Comparison of ENCODE assay signal across 12 cellular contexts in the genomic region with DNA sequence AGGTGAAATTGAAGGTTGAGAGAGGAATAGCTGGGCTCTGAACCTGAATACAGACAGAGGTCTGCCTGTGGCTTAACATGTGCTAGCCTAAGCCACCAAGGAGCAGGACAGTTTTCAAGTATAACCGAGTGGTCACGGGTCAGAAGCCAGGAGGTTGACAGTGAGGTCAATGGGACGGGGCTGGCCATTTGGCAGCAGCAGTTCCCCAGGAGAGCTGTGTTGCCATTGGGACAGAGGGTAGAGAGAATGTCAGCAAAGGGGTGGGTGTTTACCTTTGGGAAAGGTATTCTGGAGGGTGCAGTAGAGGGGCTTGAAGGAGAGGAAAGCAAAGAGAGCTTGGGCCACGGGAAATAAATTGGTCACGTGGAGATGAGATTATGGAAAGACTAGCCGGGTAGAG. TPM values are rescaled to one million over a fixed set of nuclear protein-coding genes. Genes with fewer than 3 reads are reported as not detected.
DNase-seq lines count a peak whose midpoint lies in the region; ATAC-seq and TF ChIP-seq lines count a peak whose summit lies in the region.
"Not testable (repeated sequence)": the region's sequence is repeated elsewhere in the genome, so short reads cannot be mapped to it uniquely, and the experiment has no call there.
"Had no signal": no experiment of that assay in that cellular context is flagged by ENCODE, and none has a peak within 500 bp of the region (broad histone marks: within the 10 kb centered on the region; RNA-seq: fewer than 3 reads in every experiment).

No MANE protein-coding gene starts in this region.

- in situ Hi-C loops in GM13977 (cut with MboI; ENCODE audit: low pct_unique_long_range_greater_than_20kb, low sequenced_read_pairs, unreplicated experiment): not testable (repeated sequence)

- H3K27me3 ChIP-seq in liver (ENCODE audit: control insufficient read depth in 4 of 4, insufficient read depth in 4 of 4, low read length in 3 of 4): not testable (repeated sequence)

- intact Hi-C loops in activated B cell treated with CpG ODN at 0.5 μM for 24 hours (cut with micrococcal nuclease); dendritic cell treated with granulocyte-macrophage colony-stimulating factor and Interleukin-4, amounts not matched to agents 40 ng/mL and 50 ng/mL, for 4 days (cut with micrococcal nuclease): not testable (repeated sequence)

- H3K27ac ChIP-seq in liver (ENCODE audit: low read depth in 1 of 2, low read length in 2 of 2): not testable (repeated sequence)

- H3K36me3 ChIP-seq in liver (ENCODE audit: control insufficient read depth in 4 of 4, insufficient read depth in 3 of 4, low read depth in 1 of 4, low read length in 3 of 4): peaks cover 0 to 16% (median 8%) of the 10 kb centered on the region in 4 donors

- H3K4me1 Mint-ChIP-seq in activated B cell treated with CpG ODN at 0.5 μM for 24 hours (peaks cover 28% of the 10 kb centered on the region), nephron progenitor cell (peaks cover 40% of the 10 kb centered on the region)
- peaks cover 24% of the 10 kb centered on the region for H3K4me1 Mint-ChIP-seq in activated T-helper 17 cell treated with anti-CD3 and anti-CD28 coated beads, Interleukin-2, amount 50 U/mL, for 72 hours
- H3K4me1 Mint-ChIP-seq in dendritic cell treated with granulocyte-macrophage colony-stimulating factor and Interleukin-4, amounts not matched to agents 40 ng/mL and 50 ng/mL, for 4 days (ENCODE audit: low read depth): peaks cover 25% of the 10 kb centered on the region
- H3K4me1 Mint-ChIP-seq in stimulated activated naive CD8-positive, alpha-beta T cell treated with anti-CD3 and anti-CD28 coated beads, Interleukin-15, amount 100 ng/mL, for 72 hours: peaks cover 39% of the 10 kb centered on the region

- CTCF ChIA-PET in activated B cell treated with CpG ODN at 0.5 μM for 24 hours (lab: Charles Lee): not testable (repeated sequence)

- not testable (repeated sequence) for H3K27me3 Mint-ChIP-seq in activated B cell treated with CpG ODN at 0.5 μM for 24 hours; activated T-helper 17 cell treated with anti-CD3 and anti-CD28 coated beads, Interleukin-2, amount 50 U/mL, for 72 hours; dendritic cell treated with granulocyte-macrophage colony-stimulating factor and Interleukin-4, amounts not matched to agents 40 ng/mL and 50 ng/mL, for 4 days; nephron progenitor cell (ENCODE audit: low read depth, poor library complexity); stimulated activated naive CD8-positive, alpha-beta T cell treated with anti-CD3 and anti-CD28 coated beads, Interleukin-15, amount 100 ng/mL, for 72 hours

- H3K9me3 ChIP-seq in liver (ENCODE audit: control insufficient read depth in 4 of 4, low read length in 3 of 4): not testable (repeated sequence)

- 57% methylated on average over 6 of the region's 6 CpGs for WGBS in liver

- ATAC-seq in activated B cell treated with CpG ODN at 0.5 μM for 24 hours (ENCODE audit: low read depth); activated T-helper 17 cell treated with anti-CD3 and anti-CD28 coated beads, Interleukin-2, amount 50 U/mL, for 72 hours (replicated peaks); stimulated activated naive CD8-positive, alpha-beta T cell treated with anti-CD3 and anti-CD28 coated beads, Interleukin-15, amount 100 ng/mL, for 72 hours: not testable (repeated sequence)

- H3K9me3 Mint-ChIP-seq in activated B cell treated with CpG ODN at 0.5 μM for 24 hours; activated T-helper 17 cell treated with anti-CD3 and anti-CD28 coated beads, Interleukin-2, amount 50 U/mL, for 72 hours; dendritic cell treated with granulocyte-macrophage colony-stimulating factor and Interleukin-4, amounts not matched to agents 40 ng/mL and 50 ng/mL, for 4 days; nephron progenitor cell; stimulated activated naive CD8-positive, alpha-beta T cell treated with anti-CD3 and anti-CD28 coated beads, Interleukin-15, amount 100 ng/mL, for 72 hours: not testable (repeated sequence)

- H3K4me3 Mint-ChIP-seq in activated B cell treated with CpG ODN at 0.5 μM for 24 hours; activated T-helper 17 cell treated with anti-CD3 and anti-CD28 coated beads, Interleukin-2, amount 50 U/mL, for 72 hours; dendritic cell treated with granulocyte-macrophage colony-stimulating factor and Interleukin-4, amounts not matched to agents 40 ng/mL and 50 ng/mL, for 4 days; stimulated activated naive CD8-positive, alpha-beta T cell treated with anti-CD3 and anti-CD28 coated beads, Interleukin-15, amount 100 ng/mL, for 72 hours: not testable (repeated sequence)
- H3K4me3 Mint-ChIP-seq in nephron progenitor cell: peak overlapping the region; percentile 53

- not testable (repeated sequence) for TF ChIP-seq RAD21 in liver (IDR thresholded peaks at IDR 0.05)

- peak; percentile 0 for DNase-seq in AG20443 (ENCODE audit: low spot score)
- peak; percentile 1 for DNase-seq in GM13977 (ENCODE audit: low spot score)
- not testable (repeated sequence) for DNase-seq in activated B cell treated with CpG ODN at 0.5 μM for 24 hours; stimulated activated naive CD8-positive, alpha-beta T cell treated with anti-CD3 and anti-CD28 coated beads, Interleukin-15, amount 100 ng/mL, for 72 hours
- peak; percentile 21 for DNase-seq in nephron progenitor cell

- H3K27ac Mint-ChIP-seq in activated B cell treated with CpG ODN at 0.5 μM for 24 hours (peak overlapping the region; percentile 18), nephron progenitor cell (peak overlapping the region; percentile 94)
- peak overlapping the region; percentile 23 for H3K27ac Mint-ChIP-seq in activated T-helper 17 cell treated with anti-CD3 and anti-CD28 coated beads, Interleukin-2, amount 50 U/mL, for 72 hours
- H3K27ac Mint-ChIP-seq in dendritic cell treated with granulocyte-macrophage colony-stimulating factor and Interleukin-4, amounts not matched to agents 40 ng/mL and 50 ng/mL, for 4 days: peak overlapping the region; percentile 1
- peak overlapping the region; percentile 2 to 67 for H3K27ac Mint-ChIP-seq in stimulated activated naive CD8-positive, alpha-beta T cell treated with anti-CD3 and anti-CD28 coated beads, Interleukin-15, amount 100 ng/mL, for 72 hours

- H3K36me3 Mint-ChIP-seq in activated B cell treated with CpG ODN at 0.5 μM for 24 hours (ENCODE audit: low read depth) (peaks cover 31% of the 10 kb centered on the region), nephron progenitor cell (ENCODE audit: low read depth) (peaks cover 42% of the 10 kb centered on the region)
- peaks cover 53% of the 10 kb centered on the region for H3K36me3 Mint-ChIP-seq in activated T-helper 17 cell treated with anti-CD3 and anti-CD28 coated beads, Interleukin-2, amount 50 U/mL, for 72 hours (ENCODE audit: low read depth)
- H3K36me3 Mint-ChIP-seq in dendritic cell treated with granulocyte-macrophage colony-stimulating factor and Interleukin-4, amounts not matched to agents 40 ng/mL and 50 ng/mL, for 4 days (ENCODE audit: low read depth): peaks cover 64% of the 10 kb centered on the region

- not testable (repeated sequence) for TF ChIP-seq CTCF in GM13977 (IDR thresholded peaks at IDR 0.05; ENCODE audit: extremely low read depth, insufficient read depth, missing control alignments); activated B cell treated with CpG ODN at 0.5 μM for 24 hours (IDR thresholded peaks at IDR 0.05); liver (IDR thresholded peaks at IDR 0.05; ENCODE audit: low read depth, low read length, missing input control); nephron progenitor cell (IDR thresholded peaks at IDR 0.05)

- H3K4me3 ChIP-seq in liver (ENCODE audit: low read depth in 1 of 3, low read length in 3 of 3): not testable (repeated sequence)

- POLR2A ChIA-PET in activated B cell treated with CpG ODN at 0.5 μM for 24 hours (lab: Charles Lee): interaction anchor here (0.7 kb wide), 1 partner anchor 136 kb away, joined by 4 read pairs; no protein-coding TSS in a partner anchor

- peaks cover 1 to 14% (median 8%) of the 10 kb centered on the region in 4 donors for H3K4me1 ChIP-seq in liver (ENCODE audit: control insufficient read depth in 4 of 4, insufficient read depth in 4 of 4, low read length in 3 of 4)

- H3K9ac ChIP-seq in liver (ENCODE audit: low read depth in 1 of 2, low read length in 2 of 2): not testable (repeated sequence)

TF ChIP-seq in liver, 16 proteins besides CTCF, POLR2A, EP300 and RAD21:
- TF ChIP-seq RXRA (IDR thresholded peaks at IDR 0.05): peak; percentile 53 to 68

RNA-seq across cellular contexts. Expression of gene PDPR, which starts 4.2 kb away (rescaled TPM):
- total RNA-seq in activated B cell treated with CpG ODN at 0.5 μM for 24 hours (20.9 and 22.1 TPM in 2 replicates), liver (10 to 100 TPM in 1 of 2 donors, 1 to 10 TPM in 1; 9.6 to 13.5 TPM)
- 10 to 100 TPM; 33.3 to 34.4 TPM for total RNA-seq in activated T-helper 17 cell treated with anti-CD3 and anti-CD28 coated beads, Interleukin-2, amount 50 U/mL, for 72 hours
- 1 to 10 TPM; 2.2 to 3.4 TPM for polyA plus RNA-seq in liver

RNA-seq across cellular contexts. Expression of gene CLEC18C, which starts 55.2 kb away (rescaled TPM):
- total RNA-seq in activated B cell treated with CpG ODN at 0.5 μM for 24 hours (0.31 and 0.46 TPM in 2 replicates), liver (under 1 TPM; 0.05 to 0.25 TPM)
- total RNA-seq in activated T-helper 17 cell treated with anti-CD3 and anti-CD28 coated beads, Interleukin-2, amount 50 U/mL, for 72 hours: 1 to 10 TPM in 1 of 2 donors, under 1 TPM in 1; 0.50 to 1.3 TPM
- under 1 TPM in 1 of 2 donors, not detected in 1; 0.03 TPM for polyA plus RNA-seq in liver
- total RNA-seq: H4, HT1080, Right ventricle myocardium superior, RPMI7951 had no signal

Comparison
In these comparisons a context has a peak if more than half of its experiments do, and no peak if none do; other contexts are left out.
1. H3K27ac Mint-ChIP-seq: peak in every context shown above with its lines; median percentile 94 in nephron progenitor cell; 34 in stimulated activated naive CD8-positive, alpha-beta T cell treated with anti-CD3 and anti-CD28 coated beads, Interleukin-15, amount 100 ng/mL, for 72 hours; 23 in activated T-helper 17 cell treated with anti-CD3 and anti-CD28 coated beads, Interleukin-2, amount 50 U/mL, for 72 hours; 18 in activated B cell treated with CpG ODN at 0.5 μM for 24 hours; 1 in dendritic cell treated with granulocyte-macrophage colony-stimulating factor and Interleukin-4, amounts not matched to agents 40 ng/mL and 50 ng/mL, for 4 days.